In the genomic region with DNA sequence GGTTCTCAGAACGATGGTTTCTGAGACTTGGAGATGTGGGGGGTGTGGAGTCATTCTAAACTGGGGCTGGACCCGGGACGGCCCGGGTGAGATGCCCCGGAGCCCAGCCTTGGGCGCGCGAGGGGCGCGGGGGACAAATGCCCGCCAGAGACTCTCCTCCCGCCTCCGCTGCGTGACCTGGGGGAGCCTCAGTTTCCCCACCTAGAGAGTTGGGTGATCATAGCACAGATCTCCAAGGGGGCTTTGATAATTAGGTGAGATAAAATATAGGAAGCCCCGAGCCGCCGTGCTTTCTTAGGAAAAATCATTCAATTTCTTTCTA, we compare ENCODE assay signal across 8 cellular contexts. TPM values are rescaled to one million over a fixed set of nuclear protein-coding genes. Genes with fewer than 3 reads are reported as not detected.
DNase-seq lines count a peak whose midpoint lies in the region; ATAC-seq, FAIRE-seq and TF ChIP-seq lines count a peak whose summit lies in the region.

No MANE protein-coding gene starts in this region.

- no peaks in the 10 kb centered on the region for H3K36me3 ChIP-seq in body of pancreas (replicated peaks in 1 of 2; ENCODE audit: insufficient read depth in 1 of 2, low read depth in 2 of 2)
- no peaks in the 10 kb centered on the region for H3K36me3 ChIP-seq in right lobe of liver
- H3K36me3 ChIP-seq in testis (ENCODE audit: low read depth, missing control alignments), result no peaks in the 10 kb centered on the region

- peaks cover 18% of the 10 kb centered on the region for H3K4me1 ChIP-seq in body of pancreas
- H3K4me1 ChIP-seq in right lobe of liver, result peaks cover 0 to 12% (median 4%) of the 10 kb centered on the region in 4 donors
- H3K4me1 ChIP-seq in testis, result peaks cover 3% of the 10 kb centered on the region

- no peak overlapping the region for H3K27ac Mint-ChIP-seq in T-helper 2 cell treated with Interferon-gamma antibody and Interleukin-4, amounts not matched to agents 5 μg/mL and 100 μg/mL, for 36 hours

- no peak for TF ChIP-seq POLR2A in body of pancreas (IDR thresholded peaks at IDR 0.05)
- no peak for TF ChIP-seq POLR2A in right lobe of liver (IDR thresholded peaks at IDR 0.05)
- no peak for TF ChIP-seq POLR2A in testis (IDR thresholded peaks at IDR 0.05)
- TF ChIP-seq POLR2A in erythroblast (IDR thresholded peaks at IDR 0.05; ENCODE audit: low read length), result no peak

- H3K9me3 ChIP-seq in body of pancreas (no peaks in the 10 kb centered on the region), right lobe of liver (no peaks in the 10 kb centered on the region), testis (no peaks in the 10 kb centered on the region)

- no peaks in the 10 kb centered on the region for H3K9me3 Mint-ChIP-seq in T-helper 2 cell treated with Interferon-gamma antibody and Interleukin-4, amounts not matched to agents 5 μg/mL and 100 μg/mL, for 36 hours

- peaks cover 10% of the 10 kb centered on the region for H3K4me1 Mint-ChIP-seq in T-helper 2 cell treated with Interferon-gamma antibody and Interleukin-4, amounts not matched to agents 5 μg/mL and 100 μg/mL, for 36 hours (ENCODE audit: low read depth)

- ATAC-seq in body of pancreas (no peak), right lobe of liver (no peak)

- H3K27me3 Mint-ChIP-seq in T-helper 2 cell treated with Interferon-gamma antibody and Interleukin-4, amounts not matched to agents 5 μg/mL and 100 μg/mL, for 36 hours (ENCODE audit: low read depth), result peaks cover 71% of the 10 kb centered on the region

- peak overlapping the region; percentile 19 to 39 for H3K4me3 ChIP-seq in body of pancreas
- H3K4me3 ChIP-seq in right lobe of liver, result peak overlapping the region; percentile 72 to 91 (median 80)
- peak overlapping the region; percentile 77 for H3K4me3 ChIP-seq in testis

- no peaks in the 10 kb centered on the region for H3K27me3 ChIP-seq in body of pancreas
- H3K27me3 ChIP-seq in right lobe of liver, result no peaks in the 10 kb centered on the region
- H3K27me3 ChIP-seq in testis, result no peaks in the 10 kb centered on the region

- no peak for FAIRE-seq in HTR-8/SVneo (lab: Jason Lieb, UNC)

- no peaks in the 10 kb centered on the region for H3K36me3 Mint-ChIP-seq in T-helper 2 cell treated with Interferon-gamma antibody and Interleukin-4, amounts not matched to agents 5 μg/mL and 100 μg/mL, for 36 hours (ENCODE audit: low read depth)

- TF ChIP-seq CTCF in body of pancreas (IDR thresholded peaks at IDR 0.05) (no peak), right lobe of liver (IDR thresholded peaks at IDR 0.05) (no peak), testis (IDR thresholded peaks at IDR 0.05) (no peak)

- no peak for DNase-seq in T-helper 2 cell treated with Interferon-gamma antibody and Interleukin-4, amounts not matched to agents 5 μg/mL and 100 μg/mL, for 36 hours (ENCODE audit: low spot score)
- DNase-seq in T-helper 2 cell (no peak), body of pancreas (no peak), right lobe of liver (no peak), testis (no peak), substantia nigra (lab: John Stamatoyannopoulos, UW) (no peak), erythroblast (lab: John Stamatoyannopoulos, UW) (no peak), HTR-8/SVneo (ENCODE audit: insufficient read length, low spot score) (no peak)

- peak overlapping the region in 3 of 4 donors; percentile 46 to 96 (median 95) for H3K27ac ChIP-seq in body of pancreas
- H3K27ac ChIP-seq in right lobe of liver, result no peak overlapping the region
- peak overlapping the region in 1 of 2 donors; percentile 36 for H3K27ac ChIP-seq in testis
- no peak overlapping the region for H3K27ac ChIP-seq in substantia nigra (ENCODE audit: low read depth, low read length, poor library complexity, severe bottlenecking)

- 0 to 2% methylated on average over 13 to 17 of the region's 17 CpGs for WGBS in body of pancreas, 2 donors
- WGBS in right lobe of liver (ENCODE audit: insufficient coverage, low coverage, low lambda C conversion rate, missing lambda C conversion rate), result 0% methylated on average over 9 of the region's 17 CpGs
- 0% methylated on average over 9 to 17 of the region's 17 CpGs for WGBS in testis, 2 donors

- intact Hi-C loops in body of pancreas (cut with DNase I) (no loop called here), right lobe of liver (cut with DNase I) (no loop called here), testis (cut with DNase I; ENCODE audit: low total_unique reads) (no loop called here)

- H3K4me3 Mint-ChIP-seq in T-helper 2 cell treated with Interferon-gamma antibody and Interleukin-4, amounts not matched to agents 5 μg/mL and 100 μg/mL, for 36 hours, result peak overlapping the region; percentile 83

RNA-seq across cellular contexts. Expression of a gene that starts 0.7 kb away (rescaled TPM):
- 10 to 100 TPM in 1 of 2 donors, 1 to 10 TPM in 1; 4.7 to 12.9 TPM for total RNA-seq in body of pancreas
- total RNA-seq in right lobe of liver, result 1 to 10 TPM; 2.3 to 4.6 (median 3.8) TPM
- 10 to 100 TPM; 13.0 to 16.4 TPM for total RNA-seq in testis
- 4.9 TPM for polyA plus RNA-seq in testis (ENCODE audit: insufficient read depth, low read depth, low replicate concordance)

RNA-seq across cellular contexts. Expression of a gene that starts 37.6 kb away (rescaled TPM):
- total RNA-seq in body of pancreas (not detected), right lobe of liver (not detected), testis (under 1 TPM in 1 of 2 donors, not detected in 1; 0.31 TPM)
- not detected for polyA plus RNA-seq in testis (ENCODE audit: insufficient read depth, low read depth, low replicate concordance)

Comparison
In these comparisons a context has a peak if more than half of its experiments do, and no peak if none do; other contexts are left out.
1. H3K27ac ChIP-seq: peak in body of pancreas (3 of 4); none in right lobe of liver (0 of 3) and substantia nigra (single experiment).
2. H3K4me3 ChIP-seq: peak in every context shown above with its lines; median percentile 80 in right lobe of liver; 77 in testis; 29 in body of pancreas.